8 cellular contexts compared by ENCODE assay signal in genomic region chr6:64505312-64505711, GRCh38.
DNase-seq lines count a peak whose midpoint lies in the region; ATAC-seq and TF ChIP-seq lines count a peak whose summit lies in the region.

No MANE protein-coding gene starts in this region.

- ATAC-seq in GM19463 (IDR thresholded peaks at IDR 0.05; ENCODE audit: unreplicated experiment): peak; percentile 67
- no peak for ATAC-seq in CD4-positive, alpha-beta T cell (ENCODE audit: poor library complexity)

- no peak overlapping the region for H3K27ac Mint-ChIP-seq in CD4-positive, alpha-beta T cell

- no peaks in the 10 kb centered on the region for H3K36me3 ChIP-seq in BE2C

- H3K27me3 Mint-ChIP-seq in CD4-positive, alpha-beta T cell: no peaks in the 10 kb centered on the region

- H3K4me1 Mint-ChIP-seq in CD4-positive, alpha-beta T cell (ENCODE audit: low read depth): no peaks in the 10 kb centered on the region

- POLR2A ChIA-PET in CD4-positive, alpha-beta T cell (lab: Charles Lee): no interaction called here

- no peaks in the 10 kb centered on the region for H3K27me3 ChIP-seq in BE2C
- no peaks in the 10 kb centered on the region for H3K27me3 ChIP-seq in CD4-positive, alpha-beta T cell (ENCODE audit: control insufficient read depth, insufficient read depth, low read length)

- TF ChIP-seq CTCF in BE2C (IDR thresholded peaks at IDR 0.05; ENCODE audit: low read depth, low read length): peak; percentile 74
- peak; percentile 10 for TF ChIP-seq CTCF in foreskin fibroblast (IDR thresholded peaks at IDR 0.05; ENCODE audit: low read depth, low read length)
- TF ChIP-seq CTCF in CD4-positive, alpha-beta T cell (IDR thresholded peaks at IDR 0.05): no peak

- H3K4me3 Mint-ChIP-seq in CD4-positive, alpha-beta T cell: no peak overlapping the region

- H3K4me3 ChIP-seq in BE2C (ENCODE audit: low read depth, low read length) (no peak overlapping the region), foreskin fibroblast (ENCODE audit: low read depth in 1 of 2, low read length in 2 of 2) (no peak overlapping the region)

- H3K27ac ChIP-seq in CD4-positive, alpha-beta T cell (ENCODE audit: low read depth, low read length): no peak overlapping the region

- peaks cover 7% of the 10 kb centered on the region for H3K4me1 ChIP-seq in BE2C

- DNase-seq in BE2C (peak; percentile 49), OCI-M1 (lab: John Stamatoyannopoulos, UW) (peak; percentile 73), foreskin fibroblast (no peak), LoVo (ENCODE audit: low spot score) (no peak)
- DNase-seq in CD4-positive, alpha-beta T cell: no peak
- DNase-seq in effector CD8-positive, alpha-beta T cell (lab: John Stamatoyannopoulos, UW): no peak
- DNase-seq in stimulated activated naive CD4-positive, alpha-beta T cell treated with Interleukin-2 at 50 U/mL for 16 hours (lab: John Stamatoyannopoulos, UW): no peak

- H3K9me3 ChIP-seq in BE2C: no peaks in the 10 kb centered on the region
- H3K9me3 ChIP-seq in CD4-positive, alpha-beta T cell (ENCODE audit: control insufficient read depth, low read length): no peaks in the 10 kb centered on the region

- CTCF ChIA-PET in CD4-positive, alpha-beta T cell (lab: Charles Lee): no interaction called here

- H3K9me3 Mint-ChIP-seq in CD4-positive, alpha-beta T cell: peaks cover 8% of the 10 kb centered on the region

- intact Hi-C loops in CD4-positive, alpha-beta T cell (cut with DNase I, micrococcal nuclease): no loop called here

- no peaks in the 10 kb centered on the region for H3K36me3 Mint-ChIP-seq in CD4-positive, alpha-beta T cell (ENCODE audit: low read depth)

Comparison
In these comparisons a context has a peak if more than half of its experiments do, and no peak if none do; other contexts are left out.
1. DNase-seq: peak in BE2C (single experiment) and OCI-M1 (single experiment); none in foreskin fibroblast (0 of 2), CD4-positive, alpha-beta T cell (0 of 10), effector CD8-positive, alpha-beta T cell (single experiment), LoVo (single experiment) and stimulated activated naive CD4-positive, alpha-beta T cell treated with Interleukin-2 at 50 U/mL for 16 hours (single experiment).